In genomic region chr1:204866051-204866596, GRCh38 we compare ENCODE assay signal across 35 cellular contexts. TPM values are rescaled to one million over a fixed set of nuclear protein-coding genes. Genes with fewer than 3 reads are reported as not detected.
"Had no signal": no experiment of that assay in that cellular context is flagged by ENCODE, and none has a peak within 500 bp of the region (broad histone marks: within the 10 kb centered on the region; RNA-seq: fewer than 3 reads in every experiment).

No MANE protein-coding gene starts in this region.

- H3K27ac ChIP-seq: adrenal gland, body of pancreas, breast epithelium, PC-9, RWPE1, VCaP had no signal

- H3K36me3 ChIP-seq: adrenal gland, breast epithelium had no signal

- H3K4me1 Mint-ChIP-seq: activated B cell treated with CpG ODN at 0.5 μM for 24 hours, IgD-negative memory B cell had no signal

- H3K27me3 ChIP-seq: adrenal gland, body of pancreas, breast epithelium had no signal

- H3K27ac Mint-ChIP-seq: activated B cell treated with CpG ODN at 0.5 μM for 24 hours; activated CD4-positive, alpha-beta memory T cell treated with anti-CD3 and anti-CD28 coated beads for 36 hours; activated naive CD4-positive, alpha-beta T cell treated with anti-CD3 and anti-CD28 coated beads for 36 hours; activated naive CD4-positive, alpha-beta T cell treated with anti-CD3 and anti-CD28 coated beads, Interleukin-2, amount 50 U/mL, for 72 hours; activated T-helper 1 cell treated with anti-CD3 and anti-CD28 coated beads, Interleukin-12 subunit alpha, Interleukin-12 subunit beta, Interleukin-2, Interleukin-4 antibody, amounts not matched to agents 30 ng/mL and 10 ng/mL and 1 ng/mL, durations not matched to agents 14 hours and 24 hours and 36 hours; IgD-negative memory B cell had no signal

- H3K9me3 Mint-ChIP-seq: activated CD4-positive, alpha-beta memory T cell treated with anti-CD3 and anti-CD28 coated beads for 36 hours; activated naive CD4-positive, alpha-beta T cell treated with anti-CD3 and anti-CD28 coated beads for 36 hours; activated naive CD4-positive, alpha-beta T cell treated with anti-CD3 and anti-CD28 coated beads, Interleukin-2, amount 50 U/mL, for 72 hours; activated T-cell treated with anti-CD3 and anti-CD28 coated beads, Interleukin-2, amount 50 U/mL, for 4 hours; activated T-helper 1 cell treated with anti-CD3 and anti-CD28 coated beads, Interleukin-12 subunit alpha, Interleukin-12 subunit beta, Interleukin-2, Interleukin-4 antibody, amounts not matched to agents 30 ng/mL and 10 ng/mL and 1 ng/mL, durations not matched to agents 14 hours and 24 hours and 36 hours; IgD-negative memory B cell had no signal

- H3K36me3 Mint-ChIP-seq: activated CD4-positive, alpha-beta memory T cell treated with anti-CD3 and anti-CD28 coated beads for 36 hours; activated naive CD4-positive, alpha-beta T cell treated with anti-CD3 and anti-CD28 coated beads, Interleukin-2, amount 50 U/mL, for 72 hours; IgD-negative memory B cell had no signal

- H3K9me3 ChIP-seq: adrenal gland, body of pancreas, breast epithelium had no signal

- H3K4me3 Mint-ChIP-seq: activated B cell treated with CpG ODN at 0.5 μM for 24 hours; activated CD4-positive, alpha-beta memory T cell treated with anti-CD3 and anti-CD28 coated beads for 36 hours; activated naive CD4-positive, alpha-beta T cell treated with anti-CD3 and anti-CD28 coated beads for 36 hours; activated T-cell treated with anti-CD3 and anti-CD28 coated beads, Interleukin-2, amount 50 U/mL, for 4 hours; activated T-helper 1 cell treated with anti-CD3 and anti-CD28 coated beads, Interleukin-12 subunit alpha, Interleukin-12 subunit beta, Interleukin-2, Interleukin-4 antibody, amounts not matched to agents 30 ng/mL and 10 ng/mL and 1 ng/mL, durations not matched to agents 14 hours and 24 hours and 36 hours; IgD-negative memory B cell had no signal

- H3K4me3 ChIP-seq: adrenal gland, body of pancreas, breast epithelium, PC-9 had no signal

- H3K4me1 ChIP-seq: body of pancreas had no signal

- ATAC-seq: activated naive CD4-positive, alpha-beta T cell treated with anti-CD3 and anti-CD28 coated beads, Interleukin-2, amount 50 U/mL, for 72 hours; activated T-cell treated with anti-CD3 and anti-CD28 coated beads, Interleukin-2, amount 50 U/mL, for 4 hours; body of pancreas; Right ventricle myocardium inferior had no signal

- DNase-seq: activated B cell treated with CpG ODN at 0.5 μM for 24 hours; activated CD4-positive, alpha-beta memory T cell treated with anti-CD3 and anti-CD28 coated beads for 36 hours; activated CD4-positive, alpha-beta T cell treated with anti-CD3 and anti-CD28 coated beads for 4 hours; activated CD4-positive, alpha-beta T cell treated with anti-CD3 and anti-CD28 coated beads, Interleukin-2, amount 50 U/mL, for 1 hour; activated CD4-positive, CD25-positive, alpha-beta regulatory T cell treated with anti-CD3 and anti-CD28 coated beads, Interleukin-2, amount 50 U/mL, for 72 hours; activated CD8-positive, alpha-beta memory T cell treated with anti-CD3 and anti-CD28 coated beads, Interleukin-2, amount 50 U/mL, for 4 hours; activated gamma-delta T cell treated with Interleukin-2 at 50 U/mL for 16 hours; activated naive CD4-positive, alpha-beta T cell treated with anti-CD3 and anti-CD28 coated beads for 36 hours; activated T-cell treated with anti-CD3 and anti-CD28 coated beads for 4 hours; activated T-cell treated with anti-CD3 and anti-CD28 coated beads, Interleukin-2, amount 50 U/mL, for 4 hours; body of pancreas; Karpas-422; KBM-7; NCI-H1105 treated with DMSO at 0.1 percent for 48 hours; NCI-H1436; NCI-H1694; NCI-H1930; NCI-H2081 treated with DMSO at 0.1 percent for 48 hours; NCI-H510A; NCI-H526; NCI-H748 treated with DMSO at 0.1 percent for 48 hours; NK-92 treated with Interleukin-12 subunit alpha and Interleukin-12 subunit beta, amount 100 ng/mL, for 24 hours; PC-9; SW 1271; T-helper 1 cell; T-helper 2 cell; T-helper 9 cell had no signal

RNA-seq across cellular contexts. Expression of gene NFASC, which starts 4.5 kb away (rescaled TPM):
- total RNA-seq: PC-9 had no signal
